ENCODE assay signal across 22 cellular contexts in genomic region chr3:134389865-134390264, GRCh38.
"Had no signal": no experiment of that assay in that cellular context is flagged by ENCODE, and none has a peak within 500 bp of the region (broad histone marks: within the 10 kb centered on the region; RNA-seq: fewer than 3 reads in every experiment).

No MANE protein-coding gene starts in this region.

- H3K4me3 ChIP-seq: dorsolateral prefrontal cortex, esophagus muscularis mucosa, gastrocnemius medialis, heart right ventricle, left lung, lower lobe of right lung, mucosa of descending colon had no signal

- H3K4me1 ChIP-seq: lower lobe of right lung had no signal

- FAIRE-seq: colon, endothelial cell of umbilical vein, islet of Langerhans, keratinocyte had no signal

- H3K27ac Mint-ChIP-seq: mesothelial cell of epicardium had no signal

- H3K36me3 ChIP-seq: esophagus muscularis mucosa, gastrocnemius medialis, heart right ventricle, left lung, lower lobe of right lung had no signal

- H3K27me3 ChIP-seq: dorsolateral prefrontal cortex, esophagus muscularis mucosa, gastrocnemius medialis, heart right ventricle, left lung had no signal

- H3K9me3 ChIP-seq: gastrocnemius medialis, left lung, mucosa of descending colon had no signal

- DNase-seq: dermis blood vessel endothelial cell; dorsolateral prefrontal cortex; effector CD4-positive, alpha-beta T cell; effector memory CD4-positive, alpha-beta T cell; foreskin melanocyte; gastrocnemius medialis; glutamatergic neuron; head of caudate nucleus; heart right ventricle; hippocampal formation; left cardiac atrium; left lung; left ventricle myocardium superior; lower lobe of right lung; mesenchymal stem cell; mucosa of descending colon had no signal

- H3K27ac ChIP-seq: dorsolateral prefrontal cortex, esophagus muscularis mucosa, gastrocnemius medialis, heart right ventricle, left lung, lower lobe of right lung had no signal

- H3K4me3 Mint-ChIP-seq: mesothelial cell of epicardium had no signal

- ATAC-seq: gastrocnemius medialis, heart right ventricle, left cardiac atrium, left lung, left ventricle myocardium superior, mucosa of descending colon had no signal
